Comparison of ENCODE assay signal across 19 cellular contexts in the genomic region with DNA sequence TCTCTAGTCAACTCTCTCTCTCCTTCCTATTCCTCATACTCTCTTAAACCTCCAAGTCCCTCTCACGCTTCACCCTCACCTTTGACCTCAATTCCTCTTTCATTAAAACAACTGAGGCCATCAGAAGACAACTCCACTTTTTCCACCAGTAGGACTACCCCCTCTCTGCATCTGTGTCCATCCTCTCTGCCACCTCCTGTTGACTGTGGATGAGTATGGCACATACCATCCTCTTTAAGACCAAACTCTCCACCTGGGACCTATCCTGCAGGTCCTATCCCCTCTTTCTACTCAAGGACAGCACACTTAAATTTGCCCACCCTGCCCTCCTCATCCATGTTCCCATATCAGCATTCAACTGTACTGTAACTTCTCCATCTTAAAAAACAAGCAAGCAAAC.
DNase-seq lines count a peak whose midpoint lies in the region; ATAC-seq and TF ChIP-seq lines count a peak whose summit lies in the region.
"Had no signal": no experiment of that assay in that cellular context is flagged by ENCODE, and none has a peak within 500 bp of the region (broad histone marks: within the 10 kb centered on the region; RNA-seq: fewer than 3 reads in every experiment).

No MANE protein-coding gene starts in this region.

- H3K36me3 ChIP-seq in HCT116 (ENCODE audit: control insufficient read depth in 1 of 2, insufficient read depth in 2 of 2, low read length in 2 of 2) (no peaks in the 10 kb centered on the region), WERI-Rb-1 (no peaks in the 10 kb centered on the region), endodermal cell (ENCODE audit: control insufficient read depth, insufficient read depth, low read length) (no peaks in the 10 kb centered on the region)
- H3K36me3 ChIP-seq: BLaER1 had no signal

- H3K27ac ChIP-seq in HCT116 (ENCODE audit: low read depth, low read length): no peak overlapping the region
- H3K27ac ChIP-seq in WERI-Rb-1: no peak overlapping the region
- no peak overlapping the region for H3K27ac ChIP-seq in endodermal cell (ENCODE audit: low read depth, low read length)
- H3K27ac ChIP-seq: BLaER1, C4-2B had no signal

- H3K27me3 Mint-ChIP-seq in endodermal cell (ENCODE audit: insufficient read depth) (peaks cover 7% of the 10 kb centered on the region), nephron progenitor cell (ENCODE audit: low read depth, poor library complexity) (peaks cover 12% of the 10 kb centered on the region)
- peaks cover 30 to 37% of the 10 kb centered on the region in 2 donors for H3K27me3 Mint-ChIP-seq in natural killer cell treated with Interleukin-12 subunit alpha and Interleukin-12 subunit beta and Interleukin-15 and Interleukin-18, amount 100 ng/mL, for 72 hours

- H3K4me1 Mint-ChIP-seq in endodermal cell: peaks cover 20% of the 10 kb centered on the region
- H3K4me1 Mint-ChIP-seq in nephron progenitor cell: peaks cover 28% of the 10 kb centered on the region
- H3K4me1 Mint-ChIP-seq in natural killer cell treated with Interleukin-12 subunit alpha and Interleukin-12 subunit beta and Interleukin-15 and Interleukin-18, amount 100 ng/mL, for 72 hours (ENCODE audit: low read depth in 2 of 2): no peaks in the 10 kb centered on the region
- H3K4me1 Mint-ChIP-seq: B cell; CD4-positive, CD25-positive, alpha-beta regulatory T cell; GM23338 had no signal

- H3K4me3 ChIP-seq in HCT116 (replicated peaks in 1 of 2; ENCODE audit: low read depth in 1 of 2, low read length in 2 of 2): no peak overlapping the region
- H3K4me3 ChIP-seq in WERI-Rb-1 (ENCODE audit: low read depth, low read length): no peak overlapping the region
- H3K4me3 ChIP-seq in endodermal cell (ENCODE audit: low read length): no peak overlapping the region
- H3K4me3 ChIP-seq: BLaER1, GM23338 had no signal

- no peak for TF ChIP-seq RAD21 in HCT116 (IDR thresholded peaks at IDR 0.05; ENCODE audit: low read depth)

- H3K9me2 ChIP-seq in HCT116 (ENCODE audit: insufficient read depth): no peaks in the 10 kb centered on the region; the same call in 1 of the 2 replicates

- H3K9ac ChIP-seq in HCT116 (ENCODE audit: low read length): no peak overlapping the region
- H3K9ac ChIP-seq in endodermal cell (ENCODE audit: extremely low read depth, low read length, poor library complexity, severe bottlenecking): no peak overlapping the region
- H3K9ac ChIP-seq: BLaER1 had no signal

- H3K9me3 ChIP-seq in HCT116 (ENCODE audit: control insufficient read depth in 1 of 2, insufficient read depth in 1 of 2, low read depth in 1 of 2, low read length in 2 of 2) (no peaks in the 10 kb centered on the region), WERI-Rb-1 (ENCODE audit: severe bottlenecking) (no peaks in the 10 kb centered on the region), endodermal cell (ENCODE audit: control insufficient read depth, low read length) (no peaks in the 10 kb centered on the region)
- H3K9me3 ChIP-seq: BLaER1, Caco-2 had no signal

- no TSS peak for BruUV-seq in HCT116 (replicated peaks; lab: Mats Ljungman, UMichigan)

- peaks cover 5% of the 10 kb centered on the region for H3K9me3 Mint-ChIP-seq in endodermal cell
- H3K9me3 Mint-ChIP-seq in nephron progenitor cell: peaks cover 11% of the 10 kb centered on the region
- H3K9me3 Mint-ChIP-seq in natural killer cell treated with Interleukin-12 subunit alpha and Interleukin-12 subunit beta and Interleukin-15 and Interleukin-18, amount 100 ng/mL, for 72 hours: no peaks in the 10 kb centered on the region
- H3K9me3 Mint-ChIP-seq: CD8-positive, alpha-beta T cell; GM23338 had no signal

- CTCF ChIA-PET in HCT116 (lab: Charles Lee): no interaction called here

- H3K36me3 Mint-ChIP-seq in endodermal cell (ENCODE audit: low read depth): no peaks in the 10 kb centered on the region
- peaks cover 5% of the 10 kb centered on the region for H3K36me3 Mint-ChIP-seq in nephron progenitor cell (ENCODE audit: low read depth)
- no peaks in the 10 kb centered on the region for H3K36me3 Mint-ChIP-seq in natural killer cell treated with Interleukin-12 subunit alpha and Interleukin-12 subunit beta and Interleukin-15 and Interleukin-18, amount 100 ng/mL, for 72 hours
- H3K36me3 Mint-ChIP-seq: CD8-positive, alpha-beta T cell had no signal

- intact Hi-C loops in HCT116 (cut with micrococcal nuclease): no loop called here

- no peak overlapping the region for H3K4me2 ChIP-seq in HCT116 (ENCODE audit: low read length)
- H3K4me2 ChIP-seq: BLaER1, GM23338 had no signal

- RAD21 ChIA-PET in HCT116 (lab: Charles Lee; ENCODE audit: low non-redundant PET in 1 of 2, low total read pairs in 2 of 2, uncharacterized antibody in 2 of 2, unreplicated experiment in 2 of 2): no interaction called here

- H3K27ac Mint-ChIP-seq in endodermal cell (no peak overlapping the region), nephron progenitor cell (peak overlapping the region; percentile 16)
- H3K27ac Mint-ChIP-seq in natural killer cell treated with Interleukin-12 subunit alpha and Interleukin-12 subunit beta and Interleukin-15 and Interleukin-18, amount 100 ng/mL, for 72 hours: no peak overlapping the region
- H3K27ac Mint-ChIP-seq: B cell; CD4-positive, CD25-positive, alpha-beta regulatory T cell; CD8-positive, alpha-beta T cell; GM23338 had no signal

- H3K27me3 ChIP-seq in HCT116 (ENCODE audit: insufficient read depth, low read length): no peaks in the 10 kb centered on the region
- H3K27me3 ChIP-seq in WERI-Rb-1 (ENCODE audit: insufficient read depth, low read depth, severe bottlenecking): no peaks in the 10 kb centered on the region
- H3K27me3 ChIP-seq in endodermal cell (ENCODE audit: control insufficient read depth, insufficient read depth, low read length, poor library complexity, severe bottlenecking): no peaks in the 10 kb centered on the region
- H3K27me3 ChIP-seq: BLaER1 had no signal

- TF ChIP-seq CTCF in HCT116 (IDR thresholded peaks at IDR 0.05 in 2 of 3, conservative IDR thresholded peaks at IDR 0.05 in 1 of 3; ENCODE audit: borderline replicate concordance in 1 of 3, insufficient read depth in 1 of 3, low read depth in 2 of 3, low read length in 2 of 3): 0 out of 6 replicates have a peak, but pooled peaks of 1 of the 3 experiments have one; percentile 22
- TF ChIP-seq CTCF in WERI-Rb-1 (IDR thresholded peaks at IDR 0.05; ENCODE audit: low read depth, low read length): peak; percentile 21; the same call in 1 of the 2 replicates
- TF ChIP-seq CTCF in endodermal cell (conservative IDR thresholded peaks at IDR 0.05): peak; percentile 54
- no peak for TF ChIP-seq CTCF in nephron progenitor cell (IDR thresholded peaks at IDR 0.05)

- no peak for TF ChIP-seq POLR2A in HCT116 (IDR thresholded peaks at IDR 0.05; ENCODE audit: borderline replicate concordance, extremely low read depth, insufficient read depth, insufficient read length)

- DNase-seq in HCT116 (ENCODE audit: low read depth, low spot score) (no peak), WERI-Rb-1 (no peak), endodermal cell (no peak), nephron progenitor cell (no peak), superior temporal gyrus (ENCODE audit: extremely low spot score) (no peak), DMS 273 treated with DMSO at 0.1 percent for 48 hours (lab: John Stamatoyannopoulos, UW) (no peak)
- DNase-seq in natural killer cell treated with Interleukin-12 subunit alpha and Interleukin-12 subunit beta and Interleukin-15 and Interleukin-18, amount 100 ng/mL, for 72 hours (ENCODE audit: low spot score): no peak
- DNase-seq: Caco-2; CD4-positive, CD25-positive, alpha-beta regulatory T cell; CD8-positive, alpha-beta T cell; DMS53; DMS79 treated with DMSO at 0.1 percent for 48 hours; GF-D8; HCEC 1CT had no signal

- 85 to 89% methylated on average over 1 of the region's 1 CpG for whole genome bisulfite sequencing in endodermal cell (ENCODE audit: insufficient coverage in 1 of 2, insufficient read length in 1 of 2), 2 experiments

- no peaks in the 10 kb centered on the region for H3K79me2 ChIP-seq in HCT116 (ENCODE audit: insufficient read depth, low read length)

- no peak overlapping the region for H2AFZ ChIP-seq in HCT116 (ENCODE audit: low read depth, low read length, poor library complexity, severe bottlenecking)
- H2AFZ ChIP-seq: GM23338 had no signal

- H3K4me1 ChIP-seq in HCT116 (ENCODE audit: control insufficient read depth in 1 of 2, insufficient read depth in 2 of 2, low read length in 2 of 2) (no peaks in the 10 kb centered on the region), endodermal cell (ENCODE audit: control insufficient read depth, insufficient read depth, low read length) (peaks cover 8% of the 10 kb centered on the region)
- H3K4me1 ChIP-seq: BLaER1, Caco-2 had no signal

- no peak overlapping the region for H3K4me3 Mint-ChIP-seq in endodermal cell
- H3K4me3 Mint-ChIP-seq in nephron progenitor cell: no peak overlapping the region
- no peak overlapping the region for H3K4me3 Mint-ChIP-seq in natural killer cell treated with Interleukin-12 subunit alpha and Interleukin-12 subunit beta and Interleukin-15 and Interleukin-18, amount 100 ng/mL, for 72 hours
- H3K4me3 Mint-ChIP-seq: B cell; CD4-positive, CD25-positive, alpha-beta regulatory T cell; CD8-positive, alpha-beta T cell; GM23338 had no signal

- POLR2A ChIA-PET in HCT116 (lab: Charles Lee): no interaction called here

- peak; percentile 57 for ATAC-seq in HCT116
- ATAC-seq in natural killer cell treated with Interleukin-12 subunit alpha and Interleukin-12 subunit beta and Interleukin-15 and Interleukin-18, amount 100 ng/mL, for 72 hours: no peak
- ATAC-seq in GM21825 (IDR thresholded peaks at IDR 0.05; ENCODE audit: unreplicated experiment): no peak
- ATAC-seq: CD8-positive, alpha-beta T cell; GM23338 had no signal

- H4K20me1 ChIP-seq in HCT116 (ENCODE audit: insufficient read depth): no peaks in the 10 kb centered on the region
- H4K20me1 ChIP-seq: BLaER1 had no signal

TF ChIP-seq in HCT116, 20 proteins besides CTCF, POLR2A, EP300 and RAD21:
- no peak for TF ChIP-seq EZH2 (IDR thresholded peaks at IDR 0.05)
- TF ChIP-seq POLR2AphosphoS5 (IDR thresholded peaks at IDR 0.05; ENCODE audit: low read depth, low read length): no peak
- TF ChIP-seq SIN3A (IDR thresholded peaks at IDR 0.05; ENCODE audit: low read depth): no peak
